18 cellular contexts compared by ENCODE assay signal in the genomic region with DNA sequence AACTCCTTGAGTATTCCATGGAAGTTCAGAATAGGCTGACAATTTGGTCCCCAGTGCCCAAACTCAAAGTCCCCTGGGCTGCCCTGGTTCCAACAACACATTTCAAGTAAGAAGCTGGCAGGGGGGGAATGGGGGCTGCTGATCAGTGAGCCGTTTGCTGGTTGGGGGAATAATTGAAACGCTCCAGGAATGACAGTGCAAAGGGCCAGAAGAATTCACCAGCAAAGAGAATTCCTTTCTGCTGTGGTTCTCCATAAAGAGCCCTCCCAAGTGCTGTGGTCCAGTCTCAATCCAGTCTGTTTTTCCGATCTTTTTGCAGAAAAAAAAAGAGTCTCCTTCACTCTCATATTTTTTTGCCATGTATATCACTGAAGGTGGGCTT.
DNase-seq lines count a peak whose midpoint lies in the region; ATAC-seq and TF ChIP-seq lines count a peak whose summit lies in the region.
"Had no signal": no experiment of that assay in that cellular context is flagged by ENCODE, and none has a peak within 500 bp of the region (broad histone marks: within the 10 kb centered on the region; RNA-seq: fewer than 3 reads in every experiment).

No MANE protein-coding gene starts in this region.

- dilution Hi-C loops in IMR-90 (cut with HindIII; ENCODE audit: low sequenced_read_pairs, unreplicated experiment): no loop called here

- no peak overlapping the region for H2BK5ac ChIP-seq in IMR-90 (ENCODE audit: low read depth, low read length, poor library complexity, severe bottlenecking)

- no peak overlapping the region for H2BK15ac ChIP-seq in IMR-90 (ENCODE audit: low read depth, low read length)

- H3K4me3 ChIP-seq in IMR-90 (ENCODE audit: insufficient read depth, low read depth, low read length): no peak overlapping the region
- H3K4me3 ChIP-seq in gastrocnemius medialis: no peak overlapping the region
- H3K4me3 ChIP-seq: ovary had no signal

- TF ChIP-seq CTCF in C4-2B (conservative IDR thresholded peaks at IDR 0.05): no peak
- no peak for TF ChIP-seq CTCF in IMR-90 (conservative IDR thresholded peaks at IDR 0.05; ENCODE audit: low read depth, low read length)
- no peak for TF ChIP-seq CTCF in gastrocnemius medialis (IDR thresholded peaks at IDR 0.05 in 4 of 5, conservative IDR thresholded peaks at IDR 0.05 in 1 of 5)

- WGBS in IMR-90 (ENCODE audit: extremely low coverage in 2 of 2, insufficient read length in 1 of 2), 2 experiments: no CpG with 5 or more reads among the region's 3 CpGs

- H2AK5ac ChIP-seq in IMR-90 (ENCODE audit: low read depth, low read length): no peak overlapping the region

- 0 out of 2 replicates have a peak overlapping the region, but pooled peaks have one; percentile 16 for H2BK120ac ChIP-seq in IMR-90 (ENCODE audit: low read depth, low read length)

- H3K18ac ChIP-seq in IMR-90 (ENCODE audit: low read depth, low read length): no peak overlapping the region

- H3K79me1 ChIP-seq in IMR-90 (ENCODE audit: low read depth in 1 of 2, low read length in 2 of 2): no peaks in the 10 kb centered on the region

- H3K36me3 ChIP-seq in IMR-90 (ENCODE audit: control insufficient read depth, insufficient read depth, low read length) (no peaks in the 10 kb centered on the region), gastrocnemius medialis (no peaks in the 10 kb centered on the region)
- H3K36me3 ChIP-seq: ovary had no signal

- TF ChIP-seq POLR2A in IMR-90 (IDR thresholded peaks at IDR 0.05; ENCODE audit: low read depth, low read length): no peak
- no peak for TF ChIP-seq POLR2A in gastrocnemius medialis (IDR thresholded peaks at IDR 0.05)

- CTCF ChIA-PET in IMR-90 (lab: Yijun Ruan, JAX): no interaction called here

- BruUV-seq in IMR-90 (replicated peaks; lab: Mats Ljungman, UMichigan): no TSS peak

- no peak for TF ChIP-seq RAD21 in IMR-90 (IDR thresholded peaks at IDR 0.05; ENCODE audit: low read length)

- peaks cover 2% of the 10 kb centered on the region; the same call in 1 of the 2 replicates for H3K9me1 ChIP-seq in IMR-90 (ENCODE audit: insufficient read depth, low read length)

- H3K4me1 ChIP-seq in IMR-90 (ENCODE audit: control insufficient read depth, insufficient read depth, low read length): no peaks in the 10 kb centered on the region
- H3K4me1 ChIP-seq in gastrocnemius medialis: no peaks in the 10 kb centered on the region

- H3K4me2 ChIP-seq in IMR-90 (ENCODE audit: low read depth, low read length): no peak overlapping the region

- ATAC-seq in IMR-90 (ENCODE audit: low read depth) (no peak), gastrocnemius medialis (no peak), HG03280 (IDR thresholded peaks at IDR 0.05; ENCODE audit: unreplicated experiment) (no peak)
- ATAC-seq: CD8-positive, alpha-beta T cell; PC-3 had no signal

- H3K14ac ChIP-seq in IMR-90 (replicated peaks; ENCODE audit: low read depth, low read length): no peak overlapping the region; the same call in 1 of the 2 replicates

- intact Hi-C loops in IMR-90 (cut with micrococcal nuclease): no loop called here
- intact Hi-C loops in gastrocnemius medialis (cut with DNase I; ENCODE audit: low total_unique reads): no loop called here

- peak overlapping the region; percentile 31; the same call in 1 of the 2 replicates for H2BK20ac ChIP-seq in IMR-90 (ENCODE audit: low read depth, low read length)

- H4K5ac ChIP-seq in IMR-90 (ENCODE audit: low read depth, low read length): no peak overlapping the region

- no peak overlapping the region for H3K9ac ChIP-seq in IMR-90 (ENCODE audit: low read depth, low read length)

- H3K27me3 ChIP-seq in IMR-90 (ENCODE audit: control insufficient read depth, insufficient read depth, low read length): peaks cover 15% of the 10 kb centered on the region
- H3K27me3 ChIP-seq in gastrocnemius medialis: no peaks in the 10 kb centered on the region
- H3K27me3 ChIP-seq: ovary had no signal

- no peak overlapping the region for H2AFZ ChIP-seq in IMR-90 (replicated peaks; ENCODE audit: low read length, poor library complexity)

- no peaks in the 10 kb centered on the region for H4K20me1 ChIP-seq in IMR-90 (ENCODE audit: insufficient read depth, low read length)

- POLR2A ChIA-PET in IMR-90 (lab: Charles Lee; ENCODE audit: unreplicated experiment): no interaction called here

- H3K27ac ChIP-seq in C4-2B (0 out of 2 replicates have a peak overlapping the region, but pooled peaks have one; percentile 48), IMR-90 (ENCODE audit: insufficient read depth, low read length) (no peak overlapping the region), gastrocnemius medialis (peak overlapping the region; percentile 3 to 55 (median 38))
- H3K27ac ChIP-seq: ovary had no signal

- DNase-seq in IMR-90: no peak
- peak; percentile 63 for DNase-seq in glomerular visceral epithelial cell (ENCODE audit: extremely low spot score)
- DNase-seq in gastrocnemius medialis: no peak
- no peak for DNase-seq in activated CD4-positive, alpha-beta T cell treated with anti-CD3 and anti-CD28 coated beads for 4 hours
- DNase-seq in foreskin melanocyte: no peak
- no peak for DNase-seq in NCI-H524 treated with DMSO at 0.1 percent for 48 hours (lab: John Stamatoyannopoulos, UW)
- DNase-seq: activated CD4-positive, CD25-positive, alpha-beta regulatory T cell treated with anti-CD3 and anti-CD28 coated beads, Interleukin-2, amount 50 U/mL, for 72 hours; activated T-cell treated with anti-CD3 and anti-CD28 coated beads, Interleukin-2, amount 50 U/mL, for 1 hour; CD8-positive, alpha-beta T cell; effector memory CD4-positive, alpha-beta T cell; glutamatergic neuron; left colon; NCI-H1092; ovary; T-helper 1 cell had no signal

- in situ Hi-C loops in IMR-90 (cut with MboI; ENCODE audit: low sequenced_read_pairs): no loop called here
- in situ Hi-C loops in gastrocnemius medialis (cut with MboI; ENCODE audit: low sequenced_read_pairs in 4 of 4): no loop called here

- H3K23ac ChIP-seq in IMR-90 (ENCODE audit: low read depth, low read length): no peak overlapping the region

- no peak overlapping the region for H2AK9ac ChIP-seq in IMR-90 (replicated peaks; ENCODE audit: low read depth, low read length, poor library complexity)

- no peak overlapping the region for H4K8ac ChIP-seq in IMR-90 (ENCODE audit: low read depth in 2 of 2, low read length in 2 of 2)

- H3K4ac ChIP-seq in IMR-90 (ENCODE audit: low read depth, low read length): no peak overlapping the region

- no peaks in the 10 kb centered on the region for H3K9me3 ChIP-seq in IMR-90 (ENCODE audit: control insufficient read depth, insufficient read depth, low read length)
- no peaks in the 10 kb centered on the region for H3K9me3 ChIP-seq in gastrocnemius medialis
- H3K9me3 ChIP-seq: ovary had no signal

- no peak overlapping the region for H4K91ac ChIP-seq in IMR-90 (ENCODE audit: insufficient read depth, low read depth, low read length)

- no peak overlapping the region for H3K56ac ChIP-seq in IMR-90 (ENCODE audit: extremely low read depth, insufficient read depth, low read length)

TF ChIP-seq in IMR-90, 13 proteins besides CTCF, POLR2A, EP300 and RAD21:
- TF ChIP-seq MXI1 (IDR thresholded peaks at IDR 0.05; ENCODE audit: borderline replicate concordance, low read depth, low read length): no peak
- no peak for TF ChIP-seq MAFK (IDR thresholded peaks at IDR 0.05; ENCODE audit: low read depth, low read length)
- TF ChIP-seq RFX5 (IDR thresholded peaks at IDR 0.05; ENCODE audit: low read depth, low read length): no peak
- TF ChIP-seq, protein P1, sequence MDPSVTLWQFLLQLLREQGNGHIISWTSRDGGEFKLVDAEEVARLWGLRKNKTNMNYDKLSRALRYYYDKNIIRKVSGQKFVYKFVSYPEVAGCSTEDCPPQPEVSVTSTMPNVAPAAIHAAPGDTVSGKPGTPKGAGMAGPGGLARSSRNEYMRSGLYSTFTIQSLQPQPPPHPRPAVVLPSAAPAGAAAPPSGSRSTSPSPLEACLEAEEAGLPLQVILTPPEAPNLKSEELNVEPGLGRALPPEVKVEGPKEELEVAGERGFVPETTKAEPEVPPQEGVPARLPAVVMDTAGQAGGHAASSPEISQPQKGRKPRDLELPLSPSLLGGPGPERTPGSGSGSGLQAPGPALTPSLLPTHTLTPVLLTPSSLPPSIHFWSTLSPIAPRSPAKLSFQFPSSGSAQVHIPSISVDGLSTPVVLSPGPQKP (IDR thresholded peaks at IDR 0.05; ENCODE audit: borderline replicate concordance, low read depth, low read length): no peak
- no peak for TF ChIP-seq FOS (IDR thresholded peaks at IDR 0.05; ENCODE audit: low read depth, low read length)
- TF ChIP-seq CHD1 (IDR thresholded peaks at IDR 0.05; ENCODE audit: low read depth, low read length): no peak
- no peak for TF ChIP-seq MAZ (IDR thresholded peaks at IDR 0.05; ENCODE audit: borderline replicate concordance, low read depth, low read length)
- TF ChIP-seq NFE2L2 (IDR thresholded peaks at IDR 0.05; ENCODE audit: low read depth, low read length): no peak
- no peak for TF ChIP-seq BHLHE40 (IDR thresholded peaks at IDR 0.05; ENCODE audit: low read depth, low read length)
- TF ChIP-seq RCOR1 (IDR thresholded peaks at IDR 0.05; ENCODE audit: insufficient replicate concordance, low read length): no peak
- no peak for TF ChIP-seq SMC3 (IDR thresholded peaks at IDR 0.05; ENCODE audit: low read depth, low read length)
- TF ChIP-seq, protein P2, sequence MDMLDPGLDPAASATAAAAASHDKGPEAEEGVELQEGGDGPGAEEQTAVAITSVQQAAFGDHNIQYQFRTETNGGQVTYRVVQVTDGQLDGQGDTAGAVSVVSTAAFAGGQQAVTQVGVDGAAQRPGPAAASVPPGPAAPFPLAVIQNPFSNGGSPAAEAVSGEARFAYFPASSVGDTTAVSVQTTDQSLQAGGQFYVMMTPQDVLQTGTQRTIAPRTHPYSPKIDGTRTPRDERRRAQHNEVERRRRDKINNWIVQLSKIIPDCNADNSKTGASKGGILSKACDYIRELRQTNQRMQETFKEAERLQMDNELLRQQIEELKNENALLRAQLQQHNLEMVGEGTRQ (IDR thresholded peaks at IDR 0.05; ENCODE audit: low read depth, low read length): no peak
- no peak for TF ChIP-seq CEBPB (IDR thresholded peaks at IDR 0.05; ENCODE audit: low read depth, low read length)
